Comparison of ENCODE assay signal across 15 cellular contexts in genomic region chr19:5032101-5032967, GRCh38.
A peak's percentile ranks its signal among the peaks of the same experiment; 100 is the strongest.
DNase-seq lines count a peak whose midpoint lies in the region; ATAC-seq, FAIRE-seq and TF ChIP-seq lines count a peak whose summit lies in the region.
"Had no signal": no experiment of that assay in that cellular context is flagged by ENCODE, and none has a peak within 500 bp of the region (broad histone marks: within the 10 kb centered on the region; RNA-seq: fewer than 3 reads in every experiment).

No MANE protein-coding gene starts in this region.

- peaks cover 89% of the 10 kb centered on the region for H4K20me1 ChIP-seq in astrocyte (ENCODE audit: insufficient read depth, low read length)

- peak overlapping the region; percentile 11 for H3K9ac ChIP-seq in astrocyte (ENCODE audit: low read length)
- H3K9ac ChIP-seq in skeletal muscle satellite cell (ENCODE audit: low read depth, low read length), result no peak overlapping the region

- H3K27me3 ChIP-seq in astrocyte (ENCODE audit: insufficient read depth, low read length), result no peaks in the 10 kb centered on the region
- no peaks in the 10 kb centered on the region for H3K27me3 ChIP-seq in skeletal muscle satellite cell (ENCODE audit: control insufficient read depth, insufficient read depth, low read length)
- no peaks in the 10 kb centered on the region for H3K27me3 ChIP-seq in esophagus squamous epithelium
- H3K27me3 ChIP-seq: MG63, testis had no signal

- peaks cover 63% of the 10 kb centered on the region for H3K79me2 ChIP-seq in astrocyte (ENCODE audit: insufficient read depth, low read length)

- intact Hi-C loops in left ventricle myocardium superior (cut with micrococcal nuclease), result loop anchor here (10.0 kb wide), 1 partner anchor 158 kb away; no protein-coding TSS in a partner anchor
- intact Hi-C loops in esophagus squamous epithelium (cut with DNase I), result loop anchor here (5.0 kb wide), 1 partner anchor 220 kb away; no protein-coding TSS in a partner anchor

- H3K4me3 Mint-ChIP-seq in astrocyte (ENCODE audit: unreplicated experiment), result peak overlapping the region; percentile 40
- H3K4me3 Mint-ChIP-seq: activated naive CD8-positive, alpha-beta T cell treated with anti-CD3 and anti-CD28 coated beads, Interleukin-2, amount 50 U/mL, for 24 hours; naive thymus-derived CD8-positive, alpha-beta T cell had no signal

- DNase-seq in NCI-H2227 (lab: John Stamatoyannopoulos, UW; ENCODE audit: unreplicated experiment) (peak; percentile 5), NCI-H2227 treated with DMSO at 0.1 percent for 48 hours (lab: John Stamatoyannopoulos, UW) (no peak), astrocyte (ENCODE audit: low read depth) (no peak), left ventricle myocardium superior (peak; percentile 68), amygdala (lab: John Stamatoyannopoulos, UW) (no peak), esophagus squamous epithelium (lab: John Stamatoyannopoulos, UW) (no peak)
- DNase-seq: SIG-M5 had no signal

- H3K4me2 ChIP-seq in astrocyte (ENCODE audit: low read length) (no peak overlapping the region), skeletal muscle satellite cell (ENCODE audit: low read length) (peak overlapping the region; percentile 14)

- peaks cover 18% of the 10 kb centered on the region for H3K36me3 Mint-ChIP-seq in astrocyte (ENCODE audit: low read depth, unreplicated experiment)

- H3K36me3 ChIP-seq in astrocyte (ENCODE audit: insufficient read depth, low read length) (no peaks in the 10 kb centered on the region), skeletal muscle satellite cell (ENCODE audit: insufficient read depth, low read length) (peaks cover 30% of the 10 kb centered on the region), esophagus squamous epithelium (peaks cover 0 to 55% (median 22%) of the 10 kb centered on the region in 3 donors)
- H3K36me3 ChIP-seq: MG63 had no signal

- H3K9me3 Mint-ChIP-seq in astrocyte (ENCODE audit: unreplicated experiment), result peaks cover 2% of the 10 kb centered on the region
- H3K9me3 Mint-ChIP-seq: activated naive CD8-positive, alpha-beta T cell treated with anti-CD3 and anti-CD28 coated beads, Interleukin-2, amount 50 U/mL, for 24 hours; naive thymus-derived CD8-positive, alpha-beta T cell had no signal

- peaks cover 19% of the 10 kb centered on the region for H3K4me1 Mint-ChIP-seq in astrocyte (ENCODE audit: low read depth, unreplicated experiment)
- H3K4me1 Mint-ChIP-seq: activated naive CD8-positive, alpha-beta T cell treated with anti-CD3 and anti-CD28 coated beads, Interleukin-2, amount 50 U/mL, for 24 hours had no signal

- H2AFZ ChIP-seq in astrocyte (ENCODE audit: low read depth, low read length), result no peak overlapping the region

- peaks cover 41% of the 10 kb centered on the region for H3K4me1 ChIP-seq in astrocyte (ENCODE audit: insufficient read depth, low read length)
- H3K4me1 ChIP-seq in skeletal muscle satellite cell (ENCODE audit: control insufficient read depth, insufficient read depth, low read length), result peaks cover 29% of the 10 kb centered on the region
- peaks cover 15 to 34% (median 18%) of the 10 kb centered on the region in 3 donors for H3K4me1 ChIP-seq in esophagus squamous epithelium

- no peak overlapping the region for H3K27ac Mint-ChIP-seq in astrocyte (ENCODE audit: unreplicated experiment)
- H3K27ac Mint-ChIP-seq: activated naive CD8-positive, alpha-beta T cell treated with anti-CD3 and anti-CD28 coated beads, Interleukin-2, amount 50 U/mL, for 24 hours had no signal

- ATAC-seq in left ventricle myocardium superior, result peak; percentile 66
- ATAC-seq in HG03196 (IDR thresholded peaks at IDR 0.05; ENCODE audit: unreplicated experiment), result no peak

- no peaks in the 10 kb centered on the region for H3K9me3 ChIP-seq in astrocyte (ENCODE audit: insufficient read depth, low read depth, low read length)
- H3K9me3 ChIP-seq in skeletal muscle satellite cell (replicated peaks; ENCODE audit: low read length), result no peaks in the 10 kb centered on the region
- H3K9me3 ChIP-seq in esophagus squamous epithelium, result no peaks in the 10 kb centered on the region
- H3K9me3 ChIP-seq: MG63, testis had no signal

- no peak for FAIRE-seq in astrocyte (lab: Jason Lieb, UNC)
- FAIRE-seq: colon had no signal

- TF ChIP-seq POLR2A in esophagus squamous epithelium (IDR thresholded peaks at IDR 0.05), result no peak

- no peaks in the 10 kb centered on the region for H3K27me3 Mint-ChIP-seq in astrocyte (ENCODE audit: low read depth, unreplicated experiment)
- H3K27me3 Mint-ChIP-seq: activated naive CD8-positive, alpha-beta T cell treated with anti-CD3 and anti-CD28 coated beads, Interleukin-2, amount 50 U/mL, for 24 hours; naive thymus-derived CD8-positive, alpha-beta T cell had no signal

- WGBS in esophagus squamous epithelium, 2 donors, result 85 to 94% methylated on average over 12 to 19 of the region's 52 CpGs

- H3K4me3 ChIP-seq in astrocyte (ENCODE audit: insufficient read depth, low read depth, low read length), result no peak overlapping the region
- no peak overlapping the region for H3K4me3 ChIP-seq in skeletal muscle satellite cell (ENCODE audit: low read length)
- no peak overlapping the region for H3K4me3 ChIP-seq in esophagus squamous epithelium
- H3K4me3 ChIP-seq: MG63, testis had no signal

- no peak for TF ChIP-seq CTCF in astrocyte (IDR thresholded peaks at IDR 0.05; ENCODE audit: insufficient read depth, low read depth, low read length)
- TF ChIP-seq CTCF in esophagus squamous epithelium (IDR thresholded peaks at IDR 0.05), result no peak

- H3K27ac ChIP-seq in astrocyte (ENCODE audit: low read depth, low read length) (no peak overlapping the region), esophagus squamous epithelium (no peak overlapping the region)
- H3K27ac ChIP-seq: epithelial cell of prostate, testis had no signal

Comparison
In these comparisons a context has a peak if more than half of its experiments do, and no peak if none do; other contexts are left out.
1. DNase-seq: peak in NCI-H2227 (single experiment) and left ventricle myocardium superior (single experiment); none in NCI-H2227 treated with DMSO at 0.1 percent for 48 hours (single experiment), astrocyte (single experiment), amygdala (0 of 56) and esophagus squamous epithelium (single experiment).